Comparison of ENCODE assay signal across 15 cellular contexts in the genomic region with DNA sequence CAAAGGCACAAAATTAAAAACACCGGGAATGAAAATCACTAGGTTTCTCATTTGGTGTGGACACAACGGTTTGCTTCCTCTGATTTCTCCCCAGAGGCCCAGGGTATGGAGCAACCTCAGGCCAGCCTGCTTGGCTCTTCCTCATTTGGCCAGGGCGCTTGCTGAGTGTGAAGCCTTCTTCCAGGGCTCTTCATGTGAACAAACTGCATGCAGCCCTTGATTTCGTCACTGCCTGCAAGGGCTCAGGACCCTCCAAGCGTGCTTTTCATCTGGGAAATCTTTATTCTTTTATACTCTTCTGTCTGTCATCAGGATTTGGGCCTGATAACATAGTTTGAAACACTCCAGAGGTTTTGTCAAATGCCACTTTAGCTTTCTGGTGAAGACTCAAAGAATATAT.
DNase-seq lines count a peak whose midpoint lies in the region; ATAC-seq and TF ChIP-seq lines count a peak whose summit lies in the region.
"Had no signal": no experiment of that assay in that cellular context is flagged by ENCODE, and none has a peak within 500 bp of the region (broad histone marks: within the 10 kb centered on the region; RNA-seq: fewer than 3 reads in every experiment).

No MANE protein-coding gene starts in this region.

- DNase-seq in GM03348 (ENCODE audit: low spot score) (peak; percentile 68), amniotic epithelial cell (ENCODE audit: low read depth) (peak; percentile 57), left ventricle myocardium inferior (peak; percentile 76), stomach (peak; percentile 29), GM13977 (ENCODE audit: low spot score) (no peak), prostate gland (ENCODE audit: low spot score) (no peak)
- no peak for DNase-seq in activated naive CD4-positive, alpha-beta T cell treated with anti-CD3 and anti-CD28 coated beads, Interleukin-2, amount 10 ng/mL, durations not matched to agents 7 days and 5 days
- DNase-seq: activated CD4-positive, alpha-beta T cell treated with anti-CD3 and anti-CD28 coated beads for 36 hours; BE2C; EL; HFFc6; NCI-H1694; NK-92 treated with Interleukin-12 subunit alpha and Interleukin-12 subunit beta, amount 100 ng/mL, for 24 hours had no signal

- TF ChIP-seq POLR2A in stomach (IDR thresholded peaks at IDR 0.05) (no peak), prostate gland (IDR thresholded peaks at IDR 0.05) (no peak)

- no peak overlapping the region for H3K4me3 Mint-ChIP-seq in activated naive CD4-positive, alpha-beta T cell treated with anti-CD3 and anti-CD28 coated beads, Interleukin-2, amount 10 ng/mL, durations not matched to agents 7 days and 5 days
- H3K4me3 Mint-ChIP-seq: activated CD4-positive, alpha-beta T cell treated with anti-CD3 and anti-CD28 coated beads for 36 hours; HFFc6 had no signal

- H3K36me3 Mint-ChIP-seq in activated naive CD4-positive, alpha-beta T cell treated with anti-CD3 and anti-CD28 coated beads, Interleukin-2, amount 10 ng/mL, durations not matched to agents 7 days and 5 days: no peaks in the 10 kb centered on the region

- no peak for ATAC-seq in HG02870 (IDR thresholded peaks at IDR 0.05; ENCODE audit: unreplicated experiment)
- ATAC-seq: activated CD4-positive, alpha-beta T cell treated with anti-CD3 and anti-CD28 coated beads for 36 hours had no signal

- no peaks in the 10 kb centered on the region for H3K4me1 Mint-ChIP-seq in activated naive CD4-positive, alpha-beta T cell treated with anti-CD3 and anti-CD28 coated beads, Interleukin-2, amount 10 ng/mL, durations not matched to agents 7 days and 5 days
- H3K4me1 Mint-ChIP-seq: activated CD4-positive, alpha-beta T cell treated with anti-CD3 and anti-CD28 coated beads for 36 hours had no signal

- peak overlapping the region; percentile 26 for H3K27ac ChIP-seq in left ventricle myocardium inferior (replicated peaks)
- H3K27ac ChIP-seq in stomach: no peak overlapping the region
- no peak overlapping the region for H3K27ac ChIP-seq in prostate gland

- TF ChIP-seq CTCF in left ventricle myocardium inferior (IDR thresholded peaks at IDR 0.05; ENCODE audit: borderline replicate concordance) (no peak), stomach (IDR thresholded peaks at IDR 0.05) (no peak), GM13977 (IDR thresholded peaks at IDR 0.05; ENCODE audit: extremely low read depth, insufficient read depth, missing control alignments) (no peak), prostate gland (IDR thresholded peaks at IDR 0.05) (no peak)

- H3K9me3 ChIP-seq in left ventricle myocardium inferior (replicated peaks): no peaks in the 10 kb centered on the region
- H3K9me3 ChIP-seq in stomach: no peaks in the 10 kb centered on the region
- H3K9me3 ChIP-seq in prostate gland: no peaks in the 10 kb centered on the region
- H3K9me3 ChIP-seq: BE2C had no signal

- in situ Hi-C loops in GM13977 (cut with MboI; ENCODE audit: low pct_unique_long_range_greater_than_20kb, low sequenced_read_pairs, unreplicated experiment): no loop called here

- WGBS in stomach, 5 donors: 68 to 85% (median 73%) methylated on average over 5 of the region's 5 CpGs
- 78% methylated on average over 5 of the region's 5 CpGs for WGBS in prostate gland

- no peak for TF ChIP-seq EP300 in stomach (IDR thresholded peaks at IDR 0.05)

- H3K4me1 ChIP-seq in left ventricle myocardium inferior: peaks cover 3% of the 10 kb centered on the region
- H3K4me1 ChIP-seq in stomach: peaks cover 0 to 16% (median 0%) of the 10 kb centered on the region in 4 donors
- H3K4me1 ChIP-seq in prostate gland (replicated peaks): no peaks in the 10 kb centered on the region
- H3K4me1 ChIP-seq: BE2C had no signal

- H3K4me3 ChIP-seq in left ventricle myocardium inferior (no peak overlapping the region), stomach (no peak overlapping the region), prostate gland (no peak overlapping the region)
- H3K4me3 ChIP-seq: smooth muscle cell had no signal

- H3K36me3 ChIP-seq in left ventricle myocardium inferior: no peaks in the 10 kb centered on the region
- H3K36me3 ChIP-seq in stomach: no peaks in the 10 kb centered on the region
- no peaks in the 10 kb centered on the region for H3K36me3 ChIP-seq in prostate gland
- H3K36me3 ChIP-seq: BE2C had no signal

- H3K27me3 Mint-ChIP-seq in activated naive CD4-positive, alpha-beta T cell treated with anti-CD3 and anti-CD28 coated beads, Interleukin-2, amount 10 ng/mL, durations not matched to agents 7 days and 5 days: no peaks in the 10 kb centered on the region
- H3K27me3 Mint-ChIP-seq: activated CD4-positive, alpha-beta T cell treated with anti-CD3 and anti-CD28 coated beads for 36 hours had no signal

- H3K27me3 ChIP-seq in left ventricle myocardium inferior (ENCODE audit: low read depth) (no peaks in the 10 kb centered on the region), stomach (no peaks in the 10 kb centered on the region), prostate gland (replicated peaks; ENCODE audit: insufficient read depth) (no peaks in the 10 kb centered on the region)
- H3K27me3 ChIP-seq: BE2C had no signal

- no peak overlapping the region for H3K27ac Mint-ChIP-seq in activated naive CD4-positive, alpha-beta T cell treated with anti-CD3 and anti-CD28 coated beads, Interleukin-2, amount 10 ng/mL, durations not matched to agents 7 days and 5 days
- H3K27ac Mint-ChIP-seq: activated CD4-positive, alpha-beta T cell treated with anti-CD3 and anti-CD28 coated beads for 36 hours; HFFc6 had no signal

- no peaks in the 10 kb centered on the region for H3K9me3 Mint-ChIP-seq in activated naive CD4-positive, alpha-beta T cell treated with anti-CD3 and anti-CD28 coated beads, Interleukin-2, amount 10 ng/mL, durations not matched to agents 7 days and 5 days
- H3K9me3 Mint-ChIP-seq: HFFc6 had no signal

- CTCF ChIA-PET in activated naive CD4-positive, alpha-beta T cell treated with anti-CD3 and anti-CD28 coated beads, Interleukin-2, amount 10 ng/mL, durations not matched to agents 7 days and 5 days (lab: Charles Lee): no interaction called here

- intact Hi-C loops in left ventricle myocardium inferior (cut with micrococcal nuclease) (loop anchor here (10.0 kb wide), 1 partner anchor 57 kb away; no protein-coding TSS in a partner anchor), stomach (cut with DNase I; ENCODE audit: low total_unique reads) (no loop called here), prostate gland (cut with DNase I) (no loop called here)

Comparison
In these comparisons a context has a peak if more than half of its experiments do, and no peak if none do; other contexts are left out.
1. DNase-seq: peak in GM03348 (single experiment), amniotic epithelial cell (single experiment), left ventricle myocardium inferior (single experiment) and stomach (single experiment); none in GM13977 (single experiment), activated naive CD4-positive, alpha-beta T cell treated with anti-CD3 and anti-CD28 coated beads, Interleukin-2, amount 10 ng/mL, durations not matched to agents 7 days and 5 days (single experiment) and prostate gland (single experiment).